Comparison of ENCODE assay signal across 24 cellular contexts in genomic region chr18:50441518-50441917, GRCh38.
DNase-seq lines count a peak whose midpoint lies in the region; ATAC-seq, FAIRE-seq and TF ChIP-seq lines count a peak whose summit lies in the region.
"Had no signal": no experiment of that assay in that cellular context is flagged by ENCODE, and none has a peak within 500 bp of the region (broad histone marks: within the 10 kb centered on the region; RNA-seq: fewer than 3 reads in every experiment).

No MANE protein-coding gene starts in this region.

- H3K23me2 ChIP-seq in H1 (ENCODE audit: low read depth, low read length) = no peaks in the 10 kb centered on the region

- FAIRE-seq in H1 (lab: Jason Lieb, UNC) = no peak
- FAIRE-seq: frontal cortex, keratinocyte had no signal

- H3K23ac ChIP-seq in H1 (ENCODE audit: insufficient read length) = no peak overlapping the region

- H3K18ac ChIP-seq in H1 (ENCODE audit: extremely low read depth, low read length) = no peak overlapping the region

- H2AK5ac ChIP-seq in H1 (ENCODE audit: low read depth, low read length) = no peak overlapping the region

- no peak overlapping the region for H3K14ac ChIP-seq in H1 (ENCODE audit: insufficient read length)

- no peak overlapping the region for H2BK120ac ChIP-seq in H1 (replicated peaks; ENCODE audit: low read depth, low read length)

- no peak overlapping the region for H3K4me3 Mint-ChIP-seq in stimulated activated naive B cell treated with anti-CD40 and anti-IgM and Interleukin-4, amounts not matched to agents 10 μg/mL and 1 μg/mL and 100 μg/mL, for 72 hours
- H3K4me3 Mint-ChIP-seq: CD8-positive, alpha-beta T cell; effector memory CD8-positive, alpha-beta T cell; nephron; T-helper 1 cell treated with Interleukin-12 subunit alpha and Interleukin-12 subunit beta and Interleukin-4 antibody, amounts not matched to agents 30 μg/mL and 1 μg/mL, for 36 hours had no signal

- H3K4me3 ChIP-seq in H1 (ENCODE audit: extremely low read depth in 1 of 4, insufficient read depth in 2 of 4, low read depth in 3 of 4, low read length in 4 of 4) (no peak overlapping the region), psoas muscle (no peak overlapping the region)

- H3K27ac ChIP-seq in H1 (ENCODE audit: low read depth, low read length) (no peak overlapping the region), psoas muscle (no peak overlapping the region)

- H3K4me1 ChIP-seq in H1 (replicated peaks in 1 of 4; ENCODE audit: control insufficient read depth in 3 of 4, insufficient read depth in 4 of 4, low read length in 3 of 4) (peaks cover 0 to 7% (median 4%) of the 10 kb centered on the region in 4 experiments; a peak in 3 of 7 replicates), psoas muscle (no peaks in the 10 kb centered on the region)

- TF ChIP-seq CTCF in H1 (IDR thresholded peaks at IDR 0.05; ENCODE audit: control extremely low read depth in 1 of 3, insufficient read depth in 1 of 3, low read depth in 1 of 3, low read length in 3 of 3) (no peak), psoas muscle (IDR thresholded peaks at IDR 0.05) (no peak)

- H3K27me3 Mint-ChIP-seq in stimulated activated naive B cell treated with anti-CD40 and anti-IgM and Interleukin-4, amounts not matched to agents 10 μg/mL and 1 μg/mL and 100 μg/mL, for 72 hours = peaks cover 0 to 9% of the 10 kb centered on the region in 2 donors

- POLR2A ChIA-PET in H1 (lab: Charles Lee; ENCODE audit: partially characterized antibody) = interaction anchor here (1.0 kb wide), 1 partner anchor 11 kb away, joined by 4 read pairs; no protein-coding TSS in a partner anchor

- TF ChIP-seq POLR2A in H1 (IDR thresholded peaks at IDR 0.05; ENCODE audit: control extremely low read depth in 1 of 2, low read depth in 2 of 2, low read length in 2 of 2) = no peak

- no peak overlapping the region for H3K56ac ChIP-seq in H1 (replicated peaks; ENCODE audit: insufficient read length, low read depth, low read length)

- H3K9me3 ChIP-seq in H1 (ENCODE audit: insufficient read depth in 2 of 2, low read depth in 1 of 2, low read length in 1 of 2) (peaks cover 22 to 24% of the 10 kb centered on the region in 2 experiments), psoas muscle (no peaks in the 10 kb centered on the region)

- H3K9ac ChIP-seq in H1 (replicated peaks in 1 of 4; ENCODE audit: extremely low read depth in 1 of 4, low read depth in 3 of 4, low read length in 3 of 4) = no peak overlapping the region

- no peaks in the 10 kb centered on the region for H3K4me1 Mint-ChIP-seq in stimulated activated naive B cell treated with anti-CD40 and anti-IgM and Interleukin-4, amounts not matched to agents 10 μg/mL and 1 μg/mL and 100 μg/mL, for 72 hours

- CTCF ChIA-PET in H1 (lab: Charles Lee; ENCODE audit: partially characterized antibody) = interaction anchor here (2.2 kb wide), 1 partner anchor 12 kb away, joined by 5 read pairs; no protein-coding TSS in a partner anchor

- DNase-seq in DMS79 treated with DMSO at 0.1 percent for 48 hours (lab: John Stamatoyannopoulos, UW) (peak; percentile 73), DMS79 (lab: John Stamatoyannopoulos, UW) (no peak), NCI-H748 (lab: John Stamatoyannopoulos, UW; ENCODE audit: unreplicated experiment) (peak; percentile 75), H1 (ENCODE audit: low read depth in 1 of 2, low spot score in 2 of 2) (no peak), putamen (ENCODE audit: low spot score) (peak; percentile 72), psoas muscle (no peak)
- DNase-seq in stimulated activated CD4-positive, alpha-beta T cell treated with anti-CD3 and anti-CD28 coated beads, Interleukin-2, amount 100 ng/mL, for 24 hours = no peak
- DNase-seq in stimulated activated naive B cell treated with anti-CD40 and anti-IgM and Interleukin-4, amounts not matched to agents 10 μg/mL and 1 μg/mL and 100 μg/mL, for 72 hours = no peak
- DNase-seq: 8988T; activated gamma-delta T cell; CD8-positive, alpha-beta T cell; effector memory CD8-positive, alpha-beta T cell; GDM1; H7; midbrain; NCI-H524 treated with DMSO at 0.1 percent for 48 hours; RPMI8226; stimulated activated CD8-positive, alpha-beta memory T cell treated with anti-CD3 and anti-CD28 coated beads, Interleukin-4, amount 100 ng/mL, for 48 hours; trophoblast cell had no signal

- H4K5ac ChIP-seq in H1 (ENCODE audit: insufficient read length, low read depth, low read length) = no peak overlapping the region

- no peak overlapping the region for H2BK15ac ChIP-seq in H1 (ENCODE audit: low read length)

- H3K27me3 ChIP-seq in H1 (replicated peaks in 1 of 4; ENCODE audit: control insufficient read depth in 3 of 4, extremely low read depth in 1 of 4, insufficient read depth in 3 of 4, low read length in 3 of 4) (no peaks in the 10 kb centered on the region), psoas muscle (ENCODE audit: insufficient read depth in 3 of 3, low read length in 2 of 3) (no peaks in the 10 kb centered on the region)

- intact Hi-C loops in psoas muscle (cut with DNase I) = no loop called here

- no peak overlapping the region for H3K27ac Mint-ChIP-seq in stimulated activated naive B cell treated with anti-CD40 and anti-IgM and Interleukin-4, amounts not matched to agents 10 μg/mL and 1 μg/mL and 100 μg/mL, for 72 hours
- H3K27ac Mint-ChIP-seq: CD8-positive, alpha-beta T cell; effector memory CD8-positive, alpha-beta T cell; nephron; T-helper 1 cell treated with Interleukin-12 subunit alpha and Interleukin-12 subunit beta and Interleukin-4 antibody, amounts not matched to agents 30 μg/mL and 1 μg/mL, for 36 hours had no signal

- no peaks in the 10 kb centered on the region for H3K79me2 ChIP-seq in H1 (ENCODE audit: control insufficient read depth in 1 of 2, insufficient read depth in 2 of 2, low read length in 2 of 2)

- TF ChIP-seq RAD21 in H1 (IDR thresholded peaks at IDR 0.05 in 1 of 2, conservative IDR thresholded peaks at IDR 0.05 in 1 of 2; ENCODE audit: low read depth in 2 of 2, low read length in 2 of 2) = no peak

- H3K36me3 ChIP-seq in H1 (ENCODE audit: control insufficient read depth in 2 of 4, insufficient read depth in 4 of 4, low read length in 3 of 4) (no peaks in the 10 kb centered on the region; a peak in 1 of 8 replicates), psoas muscle (ENCODE audit: insufficient read depth in 1 of 2, low read depth in 1 of 2) (no peaks in the 10 kb centered on the region)

- H3K4me2 ChIP-seq in H1 (ENCODE audit: insufficient read depth in 1 of 2, low read depth in 2 of 2, low read length in 2 of 2) = no peak overlapping the region; a peak in 1 of 4 replicates

- no peak overlapping the region for H2BK5ac ChIP-seq in H1 (ENCODE audit: low read depth, low read length)

- TF ChIP-seq EP300 in H1 (IDR thresholded peaks at IDR 0.05; ENCODE audit: borderline replicate concordance in 1 of 2, low read depth in 2 of 2, low read length in 2 of 2) = no peak

- H3K9me3 Mint-ChIP-seq in stimulated activated naive B cell treated with anti-CD40 and anti-IgM and Interleukin-4, amounts not matched to agents 10 μg/mL and 1 μg/mL and 100 μg/mL, for 72 hours = peaks cover 6 to 8% of the 10 kb centered on the region in 2 donors

- 61% methylated on average over 1 of the region's 1 CpG; no CpG with 5 or more reads in 1 of the 2 experiments for WGBS in H1 (ENCODE audit: extremely low coverage in 1 of 2, insufficient coverage in 1 of 2, insufficient read length in 1 of 2, insufficient replicate concordance in 2 of 2, low coverage in 1 of 2, low lambda C conversion rate in 2 of 2, missing lambda C conversion rate in 1 of 2), 2 experiments
- 35 to 48% (median 37%) methylated on average over 1 of the region's 1 CpG for WGBS in psoas muscle, 3 donors

- peaks cover 0 to 6% of the 10 kb centered on the region in 2 donors for H3K36me3 Mint-ChIP-seq in stimulated activated naive B cell treated with anti-CD40 and anti-IgM and Interleukin-4, amounts not matched to agents 10 μg/mL and 1 μg/mL and 100 μg/mL, for 72 hours
- H3K36me3 Mint-ChIP-seq: CD8-positive, alpha-beta T cell had no signal

- no peak overlapping the region for H2BK12ac ChIP-seq in H1 (ENCODE audit: low read depth, low read length)

- H3K79me1 ChIP-seq in H1 (ENCODE audit: low read depth, low read length) = no peaks in the 10 kb centered on the region

- H2AFZ ChIP-seq in H1 (ENCODE audit: low read length) = no peak overlapping the region

- no peak overlapping the region for H4K8ac ChIP-seq in H1 (ENCODE audit: extremely low read depth, insufficient read depth, low read length)

- H4K91ac ChIP-seq in H1 (replicated peaks; ENCODE audit: insufficient read length, low read length) = no peak overlapping the region

- ATAC-seq in psoas muscle = no peak
- ATAC-seq in stimulated activated naive B cell treated with anti-CD40 and anti-IgM and Interleukin-4, amounts not matched to agents 10 μg/mL and 1 μg/mL and 100 μg/mL, for 72 hours (replicated peaks) = no peak
- ATAC-seq: CD8-positive, alpha-beta T cell; effector memory CD8-positive, alpha-beta T cell; esophagus mucosa had no signal

- H4K20me1 ChIP-seq in H1 (replicated peaks in 1 of 2; ENCODE audit: control insufficient read depth in 1 of 2, insufficient read depth in 2 of 2, low read length in 2 of 2) = no peaks in the 10 kb centered on the region

- H2BK20ac ChIP-seq in H1 (ENCODE audit: low read length) = no peak overlapping the region

- H3K4ac ChIP-seq in H1 (replicated peaks; ENCODE audit: insufficient read length, low read depth, low read length) = no peak overlapping the region

TF ChIP-seq in H1, 55 proteins besides CTCF, POLR2A, EP300 and RAD21:
- TF ChIP-seq ATF3 (IDR thresholded peaks at IDR 0.05; ENCODE audit: insufficient read depth, low read depth, low read length) (no peak), TCF12 (IDR thresholded peaks at IDR 0.05; ENCODE audit: low read depth, low read length) (0 out of 2 replicates have a peak, but pooled peaks have one; percentile 79)

Comparison
In these comparisons a context has a peak if more than half of its experiments do, and no peak if none do; other contexts are left out.
1. DNase-seq: peak in DMS79 treated with DMSO at 0.1 percent for 48 hours (single experiment), NCI-H748 (single experiment) and putamen (single experiment); none in DMS79 (single experiment), H1 (0 of 2), stimulated activated CD4-positive, alpha-beta T cell treated with anti-CD3 and anti-CD28 coated beads, Interleukin-2, amount 100 ng/mL, for 24 hours (0 of 2), psoas muscle (0 of 2) and stimulated activated naive B cell treated with anti-CD40 and anti-IgM and Interleukin-4, amounts not matched to agents 10 μg/mL and 1 μg/mL and 100 μg/mL, for 72 hours (single experiment).